In the genomic region with DNA sequence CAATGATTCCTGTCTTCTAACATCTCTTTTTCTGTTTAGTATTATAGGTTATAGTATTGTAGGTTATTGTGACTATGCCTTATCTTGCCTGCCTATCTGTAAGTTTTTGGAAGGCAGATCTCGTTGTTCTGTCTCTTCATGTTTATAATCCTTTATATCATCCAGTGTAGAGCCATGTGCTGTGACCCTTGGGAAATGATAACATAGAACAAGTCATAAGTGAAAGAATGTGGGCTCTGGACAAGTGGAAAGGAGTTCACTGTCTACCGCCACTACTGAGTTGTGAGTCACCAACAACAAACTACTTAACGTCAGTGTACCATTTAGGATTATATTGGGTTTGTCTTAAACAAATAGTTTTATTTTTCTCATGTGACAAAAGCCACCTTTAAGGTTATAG, we compare ENCODE assay signal across 18 cellular contexts.
DNase-seq lines count a peak whose midpoint lies in the region; ATAC-seq, FAIRE-seq and TF ChIP-seq lines count a peak whose summit lies in the region.
"Had no signal": no experiment of that assay in that cellular context is flagged by ENCODE, and none has a peak within 500 bp of the region (broad histone marks: within the 10 kb centered on the region; RNA-seq: fewer than 3 reads in every experiment).

No MANE protein-coding gene starts in this region.

- H3K4me1 ChIP-seq in A549 (peaks cover 37% of the 10 kb centered on the region), adipocyte (ENCODE audit: control insufficient read depth, insufficient read depth, low read length) (peaks cover 4% of the 10 kb centered on the region), right cardiac atrium (ENCODE audit: control insufficient read depth, insufficient read depth, low read length) (no peaks in the 10 kb centered on the region)
- H3K4me1 ChIP-seq: foreskin keratinocyte had no signal

- H3K36me3 Mint-ChIP-seq in mesothelial cell of epicardium: peaks cover 19% of the 10 kb centered on the region

- peaks cover 27% of the 10 kb centered on the region for H3K9me3 Mint-ChIP-seq in mesothelial cell of epicardium

- H3K27me3 Mint-ChIP-seq in mesothelial cell of epicardium (ENCODE audit: low read depth): no peaks in the 10 kb centered on the region
- H3K27me3 Mint-ChIP-seq: activated B cell treated with CpG ODN at 0.5 μM for 24 hours, progenitor cell of endocrine pancreas had no signal

- peak; percentile 24 to 73 for DNase-seq in A549 (ENCODE audit: low read depth in 1 of 2, low spot score in 1 of 2)
- peak; percentile 80 for DNase-seq in HCEC 1CT
- peak; percentile 51 for DNase-seq in adipocyte (ENCODE audit: low read depth)
- no peak for DNase-seq in right cardiac atrium
- no peak for DNase-seq in NCI-H2196 (lab: John Stamatoyannopoulos, UW; ENCODE audit: unreplicated experiment)
- no peak for DNase-seq in mesothelial cell of epicardium (ENCODE audit: low spot score in 2 of 2, unreplicated experiment in 2 of 2)
- DNase-seq in dorsolateral prefrontal cortex: no peak
- DNase-seq: activated B cell treated with CpG ODN at 0.5 μM for 24 hours; activated naive CD4-positive, alpha-beta T cell treated with anti-CD3 and anti-CD28 coated beads for 36 hours; DMS 273 treated with DMSO at 0.1 percent for 48 hours; foreskin keratinocyte; MG63; stimulated activated CD4-positive, alpha-beta T cell treated with anti-CD3 and anti-CD28 coated beads, Interleukin-2, amount 100 ng/mL, for 48 hours; upper lobe of left lung had no signal

- FAIRE-seq in A549 (lab: Jason Lieb, UNC): peak; percentile 18

- H3K9ac ChIP-seq in adipocyte (ENCODE audit: low read length): no peak overlapping the region

- no peak for TF ChIP-seq POLR2A in A549 (IDR thresholded peaks at IDR 0.05; ENCODE audit: low read length)

- H3K36me3 ChIP-seq in adipocyte (ENCODE audit: control insufficient read depth, insufficient read depth, low read length, severe bottlenecking): no peaks in the 10 kb centered on the region
- H3K36me3 ChIP-seq: MG63, upper lobe of left lung had no signal

- no peak for TF ChIP-seq CTCF in A549 (IDR thresholded peaks at IDR 0.05)
- no peak for TF ChIP-seq CTCF in mesothelial cell of epicardium (IDR thresholded peaks at IDR 0.05; ENCODE audit: unreplicated experiment)
- no peak for TF ChIP-seq CTCF in dorsolateral prefrontal cortex (IDR thresholded peaks at IDR 0.05 in 54 of 56, conservative IDR thresholded peaks at IDR 0.05 in 2 of 56; ENCODE audit: low read depth in 1 of 56, partially characterized antibody in 56 of 56)

- POLR2A ChIA-PET in A549 (lab: Yijun Ruan, JAX): interaction anchor here (0.7 kb wide), 1 partner anchor 44 kb away, joined by 3 read pairs; no protein-coding TSS in a partner anchor

- peak in 1 of 2 experiments; percentile 41; a peak in 1 of 5 replicates for TF ChIP-seq RAD21 in A549 (conservative IDR thresholded peaks at IDR 0.05 in 1 of 2, IDR thresholded peaks at IDR 0.05 in 1 of 2)

- H3K4me1 Mint-ChIP-seq in mesothelial cell of epicardium: peaks cover 2% of the 10 kb centered on the region
- H3K4me1 Mint-ChIP-seq: activated B cell treated with CpG ODN at 0.5 μM for 24 hours had no signal

- no peak overlapping the region for H3K27ac Mint-ChIP-seq in mesothelial cell of epicardium
- H3K27ac Mint-ChIP-seq: activated B cell treated with CpG ODN at 0.5 μM for 24 hours; activated naive CD4-positive, alpha-beta T cell treated with anti-CD3 and anti-CD28 coated beads for 36 hours; progenitor cell of endocrine pancreas had no signal

- H3K9me3 ChIP-seq in A549 (peaks cover 18% of the 10 kb centered on the region), adipocyte (ENCODE audit: control insufficient read depth, low read length) (peaks cover 17% of the 10 kb centered on the region), right cardiac atrium (ENCODE audit: control insufficient read depth, low read length) (no peaks in the 10 kb centered on the region)

- H3K4me3 Mint-ChIP-seq in mesothelial cell of epicardium: no peak overlapping the region
- H3K4me3 Mint-ChIP-seq: activated B cell treated with CpG ODN at 0.5 μM for 24 hours; activated naive CD4-positive, alpha-beta T cell treated with anti-CD3 and anti-CD28 coated beads for 36 hours had no signal

- ATAC-seq in A549 (peak; percentile 76 to 85), right cardiac atrium (peak; percentile 63 to 69), GM18868 (IDR thresholded peaks at IDR 0.05; ENCODE audit: unreplicated experiment) (no peak)
- ATAC-seq: foreskin keratinocyte had no signal

- H3K4me2 ChIP-seq in A549: peak overlapping the region; percentile 49

- peak; percentile 43 to 73; a peak in 2 of 5 replicates for TF ChIP-seq EP300 in A549 (IDR thresholded peaks at IDR 0.05)

- H3K27ac ChIP-seq in A549 (peak overlapping the region; percentile 66 to 82), right cardiac atrium (ENCODE audit: low read length) (no peak overlapping the region), dorsolateral prefrontal cortex (no peak overlapping the region)
- H3K27ac ChIP-seq: foreskin keratinocyte, HL-60, SK-N-MC, upper lobe of left lung had no signal

- WGBS in A549 (ENCODE audit: missing lambda C conversion rate): 8% methylated on average over 3 of the region's 3 CpGs
- 52% methylated on average over 3 of the region's 3 CpGs for WGBS in right cardiac atrium

- no peak overlapping the region for H3K4me3 ChIP-seq in A549
- no peak overlapping the region for H3K4me3 ChIP-seq in adipocyte (ENCODE audit: low read length)
- H3K4me3 ChIP-seq in right cardiac atrium (ENCODE audit: low read length): no peak overlapping the region
- no peak overlapping the region for H3K4me3 ChIP-seq in dorsolateral prefrontal cortex
- H3K4me3 ChIP-seq: MG63, SK-N-MC, upper lobe of left lung had no signal

- intact Hi-C loops in right cardiac atrium (cut with DNase I) (no loop called here), dorsolateral prefrontal cortex (cut with DNase I) (no loop called here)

- H3K27me3 ChIP-seq in adipocyte (replicated peaks; ENCODE audit: control insufficient read depth, insufficient read depth, low read length) (no peaks in the 10 kb centered on the region), right cardiac atrium (ENCODE audit: control insufficient read depth, insufficient read depth) (no peaks in the 10 kb centered on the region), dorsolateral prefrontal cortex (no peaks in the 10 kb centered on the region)
- H3K27me3 ChIP-seq: MG63, upper lobe of left lung had no signal

- CTCF ChIA-PET in A549 (lab: Yijun Ruan, JAX): no interaction called here

TF ChIP-seq in A549, 52 proteins besides CTCF, POLR2A, EP300 and RAD21:
- TF ChIP-seq CBX8 (IDR thresholded peaks at IDR 0.05) (no peak), JUNB (IDR thresholded peaks at IDR 0.05) (peak; percentile 81), ESRRA (IDR thresholded peaks at IDR 0.05; ENCODE audit: borderline replicate concordance, low read length) (no peak), MYC (IDR thresholded peaks at IDR 0.05; ENCODE audit: borderline replicate concordance, low read length) (no peak), GATA3 (IDR thresholded peaks at IDR 0.05; ENCODE audit: borderline replicate concordance) (peak; percentile 64; the same call in 1 of the 2 replicates), ZFP36 (IDR thresholded peaks at IDR 0.05; ENCODE audit: borderline replicate concordance, partially characterized antibody) (no peak), FOXS1 (CRISPR knock-in tag; IDR thresholded peaks at IDR 0.05) (no peak), JUN (IDR thresholded peaks at IDR 0.05) (peak in 1 of 2 experiments; percentile 68; a peak in 1 of 5 replicates), FOSL2 (IDR thresholded peaks at IDR 0.05) (0 out of 2 replicates have a peak, but pooled peaks have one; percentile 19), FOSL2 (CRISPR knock-in tag; IDR thresholded peaks at IDR 0.05) (peak; percentile 65), TP53 (CRISPR knock-in tag; IDR thresholded peaks at IDR 0.05) (no peak)
- TF ChIP-seq, protein P1, sequence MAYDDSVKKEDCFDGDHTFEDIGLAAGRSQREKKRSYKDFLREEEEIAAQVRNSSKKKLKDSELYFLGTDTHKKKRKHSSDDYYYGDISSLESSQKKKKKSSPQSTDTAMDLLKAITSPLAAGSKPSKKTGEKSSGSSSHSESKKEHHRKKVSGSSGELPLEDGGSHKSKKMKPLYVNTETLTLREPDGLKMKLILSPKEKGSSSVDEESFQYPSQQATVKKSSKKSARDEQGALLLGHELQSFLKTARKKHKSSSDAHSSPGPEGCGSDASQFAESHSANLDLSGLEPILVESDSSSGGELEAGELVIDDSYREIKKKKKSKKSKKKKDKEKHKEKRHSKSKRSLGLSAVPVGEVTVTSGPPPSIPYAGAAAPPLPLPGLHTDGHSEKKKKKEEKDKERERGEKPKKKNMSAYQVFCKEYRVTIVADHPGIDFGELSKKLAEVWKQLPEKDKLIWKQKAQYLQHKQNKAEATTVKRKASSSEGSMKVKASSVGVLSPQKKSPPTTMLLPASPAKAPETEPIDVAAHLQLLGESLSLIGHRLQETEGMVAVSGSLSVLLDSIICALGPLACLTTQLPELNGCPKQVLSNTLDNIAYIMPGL (CRISPR knock-in tag; IDR thresholded peaks at IDR 0.05; ENCODE audit: borderline replicate concordance): no peak
- TF ChIP-seq, protein P2, sequence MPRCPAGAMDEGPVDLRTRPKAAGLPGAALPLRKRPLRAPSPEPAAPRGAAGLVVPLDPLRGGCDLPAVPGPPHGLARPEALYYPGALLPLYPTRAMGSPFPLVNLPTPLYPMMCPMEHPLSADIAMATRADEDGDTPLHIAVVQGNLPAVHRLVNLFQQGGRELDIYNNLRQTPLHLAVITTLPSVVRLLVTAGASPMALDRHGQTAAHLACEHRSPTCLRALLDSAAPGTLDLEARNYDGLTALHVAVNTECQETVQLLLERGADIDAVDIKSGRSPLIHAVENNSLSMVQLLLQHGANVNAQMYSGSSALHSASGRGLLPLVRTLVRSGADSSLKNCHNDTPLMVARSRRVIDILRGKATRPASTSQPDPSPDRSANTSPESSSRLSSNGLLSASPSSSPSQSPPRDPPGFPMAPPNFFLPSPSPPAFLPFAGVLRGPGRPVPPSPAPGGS (IDR thresholded peaks at IDR 0.05): 0 out of 3 replicates have a peak, but pooled peaks have one; percentile 32
- TF ChIP-seq, protein P3, sequence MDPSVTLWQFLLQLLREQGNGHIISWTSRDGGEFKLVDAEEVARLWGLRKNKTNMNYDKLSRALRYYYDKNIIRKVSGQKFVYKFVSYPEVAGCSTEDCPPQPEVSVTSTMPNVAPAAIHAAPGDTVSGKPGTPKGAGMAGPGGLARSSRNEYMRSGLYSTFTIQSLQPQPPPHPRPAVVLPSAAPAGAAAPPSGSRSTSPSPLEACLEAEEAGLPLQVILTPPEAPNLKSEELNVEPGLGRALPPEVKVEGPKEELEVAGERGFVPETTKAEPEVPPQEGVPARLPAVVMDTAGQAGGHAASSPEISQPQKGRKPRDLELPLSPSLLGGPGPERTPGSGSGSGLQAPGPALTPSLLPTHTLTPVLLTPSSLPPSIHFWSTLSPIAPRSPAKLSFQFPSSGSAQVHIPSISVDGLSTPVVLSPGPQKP (IDR thresholded peaks at IDR 0.05; ENCODE audit: low read depth, low read length): no peak

Comparison
In these comparisons a context has a peak if more than half of its experiments do, and no peak if none do; other contexts are left out.
1. DNase-seq: peak in A549 (2 of 2), HCEC 1CT (single experiment) and adipocyte (single experiment); none in right cardiac atrium (0 of 3), NCI-H2196 (single experiment), mesothelial cell of epicardium (0 of 2) and dorsolateral prefrontal cortex (0 of 10).
2. H3K27ac ChIP-seq: peak in A549 (2 of 2); none in right cardiac atrium (single experiment) and dorsolateral prefrontal cortex (0 of 59).